In the genomic region with DNA sequence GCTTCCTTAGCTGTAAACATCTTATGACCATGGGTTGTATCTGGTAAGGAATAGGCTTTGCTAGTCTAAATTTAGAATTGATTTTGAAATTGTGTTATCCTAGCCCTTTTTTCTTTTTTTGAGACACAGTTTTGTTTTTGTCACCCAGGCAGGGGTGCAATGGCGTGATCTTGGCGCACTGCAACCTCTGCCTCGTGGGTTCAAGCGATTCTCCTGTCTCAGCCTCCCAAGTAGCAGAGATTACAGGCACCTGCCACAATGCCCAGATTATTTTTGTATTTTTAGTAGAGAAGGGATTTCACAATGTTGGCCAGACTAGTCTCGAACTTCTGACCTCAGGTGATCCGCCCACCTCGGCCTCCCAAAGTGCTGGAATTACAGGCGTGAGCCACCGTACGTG, we compare ENCODE assay signal across 10 cellular contexts. TPM values are rescaled to one million over a fixed set of nuclear protein-coding genes. Genes with fewer than 3 reads are reported as not detected.
DNase-seq lines count a peak whose midpoint lies in the region; ATAC-seq and TF ChIP-seq lines count a peak whose summit lies in the region.
"Had no signal": no experiment of that assay in that cellular context is flagged by ENCODE, and none has a peak within 500 bp of the region (broad histone marks: within the 10 kb centered on the region; RNA-seq: fewer than 3 reads in every experiment).

No MANE protein-coding gene starts in this region.

- no peak for ATAC-seq in Panc1
- ATAC-seq in stimulated activated naive CD8-positive, alpha-beta T cell treated with anti-CD3 and anti-CD28 coated beads, Interleukin-15, amount 100 ng/mL, for 72 hours: no peak
- no peak for ATAC-seq in GM18861 (IDR thresholded peaks at IDR 0.05; ENCODE audit: unreplicated experiment)
- ATAC-seq in HG03439 (IDR thresholded peaks at IDR 0.05; ENCODE audit: unreplicated experiment): no peak

- H3K4me1 ChIP-seq in HAP-1 (peaks cover 29% of the 10 kb centered on the region), Panc1 (ENCODE audit: control insufficient read depth, insufficient read depth, low read length) (peaks cover 14% of the 10 kb centered on the region)

- POLR2A ChIA-PET in Panc1 (lab: Charles Lee): interaction anchor here (0.8 kb wide), 1 partner anchor 109 kb away, joined by 3 read pairs; no protein-coding TSS in a partner anchor

- H3K4me1 Mint-ChIP-seq in chondrocyte (ENCODE audit: low read depth): peaks cover 37% of the 10 kb centered on the region
- peaks cover 55% of the 10 kb centered on the region for H3K4me1 Mint-ChIP-seq in stimulated activated naive CD8-positive, alpha-beta T cell treated with anti-CD3 and anti-CD28 coated beads, Interleukin-15, amount 100 ng/mL, for 72 hours

- no peaks in the 10 kb centered on the region for H3K27me3 Mint-ChIP-seq in chondrocyte (ENCODE audit: low read depth)
- H3K27me3 Mint-ChIP-seq in stimulated activated naive CD8-positive, alpha-beta T cell treated with anti-CD3 and anti-CD28 coated beads, Interleukin-15, amount 100 ng/mL, for 72 hours: no peaks in the 10 kb centered on the region
- H3K27me3 Mint-ChIP-seq: dendritic cell treated with granulocyte-macrophage colony-stimulating factor and Interleukin-4, amounts not matched to agents 40 ng/mL and 50 ng/mL, for 4 days had no signal

- H3K9me3 ChIP-seq in HAP-1 (no peaks in the 10 kb centered on the region), Panc1 (ENCODE audit: control insufficient read depth, insufficient read depth, low read depth, low read length) (no peaks in the 10 kb centered on the region)

- in situ Hi-C loops in HAP-1 (cut with MboI; ENCODE audit: low sequenced_read_pairs): loop anchor here (10.0 kb wide), 1 partner anchor 101 kb away; no protein-coding TSS in a partner anchor
- in situ Hi-C loops in Panc1 (cut with HindIII; ENCODE audit: low pct_unique_long_range_greater_than_20kb, low sequenced_read_pairs): no loop called here

- peaks cover 26% of the 10 kb centered on the region for H3K36me3 ChIP-seq in HAP-1 (replicated peaks)
- peaks cover 14% of the 10 kb centered on the region for H3K36me3 ChIP-seq in Panc1 (ENCODE audit: control insufficient read depth, insufficient read depth, low read length)

- CTCF ChIA-PET in Panc1 (lab: Charles Lee): interaction anchor here (0.7 kb wide), 1 partner anchor 13 kb away, joined by 3 read pairs; no protein-coding TSS in a partner anchor

- TF ChIP-seq CTCF in Panc1 (IDR thresholded peaks at IDR 0.05): no peak
- TF ChIP-seq CTCF in chondrocyte (IDR thresholded peaks at IDR 0.05): no peak

- H3K4me3 Mint-ChIP-seq in chondrocyte (ENCODE audit: unreplicated experiment): no peak overlapping the region
- H3K4me3 Mint-ChIP-seq in stimulated activated naive CD8-positive, alpha-beta T cell treated with anti-CD3 and anti-CD28 coated beads, Interleukin-15, amount 100 ng/mL, for 72 hours: peak overlapping the region; percentile 18 to 88
- H3K4me3 Mint-ChIP-seq: dendritic cell treated with granulocyte-macrophage colony-stimulating factor and Interleukin-4, amounts not matched to agents 40 ng/mL and 50 ng/mL, for 4 days had no signal

- H3K27me3 ChIP-seq in HAP-1 (ENCODE audit: low read depth) (no peaks in the 10 kb centered on the region), Panc1 (ENCODE audit: control insufficient read depth, insufficient read depth, low read length) (no peaks in the 10 kb centered on the region)

- H3K36me3 Mint-ChIP-seq in chondrocyte (ENCODE audit: low read depth): peaks cover 22% of the 10 kb centered on the region

- DNase-seq in HAP-1 (ENCODE audit: low spot score in 2 of 2) (no peak), Panc1 (ENCODE audit: low read depth, low spot score) (no peak), chondrocyte (ENCODE audit: low spot score) (no peak), RPMI8226 (no peak)
- DNase-seq in stimulated activated naive CD8-positive, alpha-beta T cell treated with anti-CD3 and anti-CD28 coated beads, Interleukin-15, amount 100 ng/mL, for 72 hours: no peak
- DNase-seq: activated CD8-positive, alpha-beta memory T cell treated with anti-CD3 and anti-CD28 coated beads for 24 hours had no signal

- no TSS peak for BruUV-seq in Panc1 (replicated peaks; lab: Mats Ljungman, UMichigan)

- H3K4me3 ChIP-seq in HAP-1 (peak overlapping the region; percentile 29), Panc1 (ENCODE audit: low read depth in 2 of 2, low read length in 2 of 2) (no peak overlapping the region)

- intact Hi-C loops in Panc1 (cut with micrococcal nuclease; ENCODE audit: unreplicated experiment): loop anchor here (10.0 kb wide), 1 partner anchor 101 kb away; no protein-coding TSS in a partner anchor

- no peaks in the 10 kb centered on the region for H3K9me3 Mint-ChIP-seq in chondrocyte (ENCODE audit: low read depth)
- no peaks in the 10 kb centered on the region for H3K9me3 Mint-ChIP-seq in stimulated activated naive CD8-positive, alpha-beta T cell treated with anti-CD3 and anti-CD28 coated beads, Interleukin-15, amount 100 ng/mL, for 72 hours
- H3K9me3 Mint-ChIP-seq: dendritic cell treated with granulocyte-macrophage colony-stimulating factor and Interleukin-4, amounts not matched to agents 40 ng/mL and 50 ng/mL, for 4 days had no signal

- peak overlapping the region; percentile 100 for H3K27ac ChIP-seq in Panc1 (ENCODE audit: low read length)

- H3K27ac Mint-ChIP-seq in chondrocyte (ENCODE audit: unreplicated experiment): peak overlapping the region; percentile 27
- no peak overlapping the region for H3K27ac Mint-ChIP-seq in stimulated activated naive CD8-positive, alpha-beta T cell treated with anti-CD3 and anti-CD28 coated beads, Interleukin-15, amount 100 ng/mL, for 72 hours
- H3K27ac Mint-ChIP-seq: dendritic cell treated with granulocyte-macrophage colony-stimulating factor and Interleukin-4, amounts not matched to agents 40 ng/mL and 50 ng/mL, for 4 days had no signal

RNA-seq across cellular contexts. Expression of a gene that starts 2.4 kb away (rescaled TPM):
- total RNA-seq in Panc1 (2021; ENCODE audit: unreplicated experiment) (1,275 TPM), chondrocyte (544 to 857 TPM (median 551 TPM) in 3 replicates)
- 1,220 TPM for polyA plus RNA-seq in Panc1 (2012; ENCODE audit: insufficient read length)

RNA-seq across cellular contexts. Expression of a gene that starts 22.9 kb away (rescaled TPM):
- 34.4 TPM for total RNA-seq in Panc1 (2021; ENCODE audit: unreplicated experiment)
- polyA plus RNA-seq in Panc1 (2012; ENCODE audit: insufficient read length): 32.6 TPM
- total RNA-seq in chondrocyte: 37.0 to 47.3 TPM (median 46.9 TPM) in 3 replicates

RNA-seq across cellular contexts. Expression of a gene that starts 39.0 kb away (rescaled TPM):
- total RNA-seq in Panc1 (2021; ENCODE audit: unreplicated experiment): 1.9 TPM
- polyA plus RNA-seq in Panc1 (2012; ENCODE audit: insufficient read length): 2.1 TPM
- 0.07 TPM in 1 of 3 replicates, not detected in the others for total RNA-seq in chondrocyte
- total RNA-seq: fibroblast of villous mesenchyme had no signal

RNA-seq across cellular contexts. Expression of a gene that starts 55.3 kb away (rescaled TPM):
- total RNA-seq in Panc1 (2021; ENCODE audit: unreplicated experiment) (133 TPM), chondrocyte (431 to 551 TPM (median 437 TPM) in 3 replicates)
- polyA plus RNA-seq in Panc1 (2012; ENCODE audit: insufficient read length): 381 TPM
